Comparison of ENCODE assay signal across 14 cellular contexts in the genomic region with DNA sequence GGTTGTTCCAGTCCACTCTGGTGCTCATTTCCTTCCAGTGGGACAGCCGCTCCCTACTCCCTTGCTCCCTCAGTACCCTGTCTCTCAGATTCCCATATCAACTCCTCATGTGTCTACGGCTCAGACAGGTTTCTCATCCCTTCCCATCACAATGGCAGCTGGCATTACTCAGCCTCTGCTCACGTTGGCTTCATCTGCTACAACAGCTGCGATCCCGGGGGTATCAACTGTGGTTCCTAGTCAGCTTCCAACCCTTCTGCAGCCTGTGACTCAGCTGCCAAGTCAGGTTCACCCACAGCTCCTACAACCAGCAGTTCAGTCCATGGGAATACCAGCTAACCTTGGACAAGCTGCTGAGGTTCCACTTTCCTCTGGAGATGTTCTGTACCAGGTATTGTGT.
DNase-seq lines count a peak whose midpoint lies in the region; ATAC-seq and TF ChIP-seq lines count a peak whose summit lies in the region.
"Had no signal": no experiment of that assay in that cellular context is flagged by ENCODE, and none has a peak within 500 bp of the region (broad histone marks: within the 10 kb centered on the region; RNA-seq: fewer than 3 reads in every experiment).

No MANE protein-coding gene starts in this region.

- POLR2A ChIA-PET in activated CD8-positive, alpha-beta T cell treated with anti-CD3 and anti-CD28 coated beads, Interleukin-2, amount 10 ng/mL, durations not matched to agents 7 days and 5 days (lab: Charles Lee): no interaction called here

- no peaks in the 10 kb centered on the region for H3K9me3 Mint-ChIP-seq in activated CD8-positive, alpha-beta T cell treated with anti-CD3 and anti-CD28 coated beads, Interleukin-2, amount 10 ng/mL, durations not matched to agents 7 days and 5 days (ENCODE audit: insufficient read depth)
- H3K9me3 Mint-ChIP-seq: activated T-cell treated with anti-CD3 and anti-CD28 coated beads, Interleukin-2, amount 50 U/mL, for 4 hours; T-cell had no signal

- no peak for ATAC-seq in activated CD8-positive, alpha-beta T cell treated with anti-CD3 and anti-CD28 coated beads, Interleukin-2, amount 10 ng/mL, durations not matched to agents 7 days and 5 days
- no peak for ATAC-seq in HG03342 (IDR thresholded peaks at IDR 0.05; ENCODE audit: unreplicated experiment)
- ATAC-seq in HG03175 (IDR thresholded peaks at IDR 0.05; ENCODE audit: unreplicated experiment): no peak
- ATAC-seq: activated T-cell treated with anti-CD3 and anti-CD28 coated beads, Interleukin-2, amount 50 U/mL, for 4 hours; HCT116; T-cell had no signal

- H3K4me3 Mint-ChIP-seq in activated CD8-positive, alpha-beta T cell treated with anti-CD3 and anti-CD28 coated beads, Interleukin-2, amount 10 ng/mL, durations not matched to agents 7 days and 5 days: no peak overlapping the region
- H3K4me3 Mint-ChIP-seq: activated T-cell treated with anti-CD3 and anti-CD28 coated beads, Interleukin-2, amount 50 U/mL, for 4 hours; T-cell had no signal

- no peak for TF ChIP-seq CTCF in AG10803 (conservative IDR thresholded peaks at IDR 0.05; ENCODE audit: low read length)
- TF ChIP-seq CTCF in foreskin fibroblast (IDR thresholded peaks at IDR 0.05; ENCODE audit: low read depth, low read length): no peak

- H3K27me3 Mint-ChIP-seq in activated CD8-positive, alpha-beta T cell treated with anti-CD3 and anti-CD28 coated beads, Interleukin-2, amount 10 ng/mL, durations not matched to agents 7 days and 5 days (ENCODE audit: low read depth): no peaks in the 10 kb centered on the region
- H3K27me3 Mint-ChIP-seq: T-cell had no signal

- H3K36me3 Mint-ChIP-seq in activated CD8-positive, alpha-beta T cell treated with anti-CD3 and anti-CD28 coated beads, Interleukin-2, amount 10 ng/mL, durations not matched to agents 7 days and 5 days (ENCODE audit: low read depth): peaks cover 60% of the 10 kb centered on the region

- H3K4me3 ChIP-seq in AG10803 (ENCODE audit: low read length): no peak overlapping the region
- H3K4me3 ChIP-seq in foreskin fibroblast (ENCODE audit: low read depth in 1 of 2, low read length in 2 of 2): no peak overlapping the region
- H3K4me3 ChIP-seq: ascending aorta, PC-9 had no signal

- H3K4me1 Mint-ChIP-seq in activated CD8-positive, alpha-beta T cell treated with anti-CD3 and anti-CD28 coated beads, Interleukin-2, amount 10 ng/mL, durations not matched to agents 7 days and 5 days (ENCODE audit: low read depth): no peaks in the 10 kb centered on the region
- H3K4me1 Mint-ChIP-seq: T-cell had no signal

- CTCF ChIA-PET in activated CD8-positive, alpha-beta T cell treated with anti-CD3 and anti-CD28 coated beads, Interleukin-2, amount 10 ng/mL, durations not matched to agents 7 days and 5 days (lab: Charles Lee): no interaction called here

- peak overlapping the region; percentile 1 for H3K27ac Mint-ChIP-seq in activated CD8-positive, alpha-beta T cell treated with anti-CD3 and anti-CD28 coated beads, Interleukin-2, amount 10 ng/mL, durations not matched to agents 7 days and 5 days

- DNase-seq in AG10803 (ENCODE audit: low read depth): peak; percentile 21
- peak; percentile 58 for DNase-seq in HCEC 1CT
- no peak for DNase-seq in activated CD8-positive, alpha-beta T cell treated with anti-CD3 and anti-CD28 coated beads, Interleukin-2, amount 10 ng/mL, durations not matched to agents 7 days and 5 days
- peak; percentile 38 to 65 for DNase-seq in foreskin fibroblast
- DNase-seq in dermis blood vessel endothelial cell: no peak
- DNase-seq in SKM-1 (lab: John Stamatoyannopoulos, UW; ENCODE audit: unreplicated experiment): no peak
- DNase-seq: activated CD4-positive, alpha-beta T cell treated with anti-CD3 and anti-CD28 coated beads for 1 hour; activated T-cell treated with anti-CD3 and anti-CD28 coated beads, Interleukin-2, amount 50 U/mL, for 4 hours; PC-9; T-cell had no signal

Comparison
In these comparisons a context has a peak if more than half of its experiments do, and no peak if none do; other contexts are left out.
1. DNase-seq: peak in AG10803 (single experiment), HCEC 1CT (single experiment) and foreskin fibroblast (2 of 2); none in activated CD8-positive, alpha-beta T cell treated with anti-CD3 and anti-CD28 coated beads, Interleukin-2, amount 10 ng/mL, durations not matched to agents 7 days and 5 days (single experiment), dermis blood vessel endothelial cell (single experiment) and SKM-1 (single experiment).